In genomic region chr13:37669845-37670244, GRCh38 we compare ENCODE assay signal across 7 cellular contexts.
"Had no signal": no experiment of that assay in that cellular context is flagged by ENCODE, and none has a peak within 500 bp of the region (broad histone marks: within the 10 kb centered on the region; RNA-seq: fewer than 3 reads in every experiment).

No MANE protein-coding gene starts in this region.

- DNase-seq: GOT3, H9, HCEC 1CT, IMR-90 had no signal

- H3K4me3 Mint-ChIP-seq: H9 had no signal

- ATAC-seq: K562 had no signal

- H3K9me3 Mint-ChIP-seq: H9 had no signal

- H3K4me3 ChIP-seq: K562 had no signal

- FAIRE-seq: H54, HTR-8/SVneo, K562 had no signal
